7 cellular contexts compared by ENCODE assay signal in genomic region chr2:127080941-127081769, GRCh38. TPM values are rescaled to one million over a fixed set of nuclear protein-coding genes. Genes with fewer than 3 reads are reported as not detected.
A peak's percentile ranks its signal among the peaks of the same experiment; 100 is the strongest.
DNase-seq lines count a peak whose midpoint lies in the region; ATAC-seq and TF ChIP-seq lines count a peak whose summit lies in the region.

No MANE protein-coding gene starts in this region.

- H3K4me3 Mint-ChIP-seq in activated CD8-positive, alpha-beta T cell treated with anti-CD3 and anti-CD28 coated beads for 36 hours, result peak overlapping the region; percentile 86

- intact Hi-C loops in activated CD8-positive, alpha-beta T cell treated with anti-CD3 and anti-CD28 coated beads for 36 hours (cut with micrococcal nuclease), result no loop called here

- H3K4me3 ChIP-seq in fibroblast of villous mesenchyme (ENCODE audit: low read depth, low read length), result no peak overlapping the region

- H3K9me3 Mint-ChIP-seq in activated CD8-positive, alpha-beta T cell treated with anti-CD3 and anti-CD28 coated beads for 36 hours, result no peaks in the 10 kb centered on the region

- peaks cover 81% of the 10 kb centered on the region for H3K4me1 Mint-ChIP-seq in activated CD8-positive, alpha-beta T cell treated with anti-CD3 and anti-CD28 coated beads for 36 hours (ENCODE audit: low read depth)

- no peaks in the 10 kb centered on the region for H3K27me3 Mint-ChIP-seq in activated CD8-positive, alpha-beta T cell treated with anti-CD3 and anti-CD28 coated beads for 36 hours

- CTCF ChIA-PET in activated CD8-positive, alpha-beta T cell treated with anti-CD3 and anti-CD28 coated beads for 36 hours (lab: Charles Lee), result interaction anchor here (0.7 to 8.2 kb wide), 4 partner anchors 10 to 17 kb away, joined by 3 to 64 read pairs (median 3); no protein-coding TSS in a partner anchor

- POLR2A ChIA-PET in activated CD8-positive, alpha-beta T cell treated with anti-CD3 and anti-CD28 coated beads for 36 hours (lab: Charles Lee), result interaction anchor here (1.0 to 7.0 kb wide), 9 partner anchors 9 to 418 kb away, joined by 3 to 55 read pairs (median 5); partner anchors contain the start of gene BIN1

- TF ChIP-seq CTCF in activated CD8-positive, alpha-beta T cell treated with anti-CD3 and anti-CD28 coated beads for 36 hours (IDR thresholded peaks at IDR 0.05), result no peak
- TF ChIP-seq CTCF in fibroblast of villous mesenchyme (IDR thresholded peaks at IDR 0.05; ENCODE audit: insufficient read depth, low read depth, low read length), result no peak

- H3K27ac Mint-ChIP-seq in activated CD8-positive, alpha-beta T cell treated with anti-CD3 and anti-CD28 coated beads for 36 hours, result peak overlapping the region; percentile 92

- peak; percentile 87 for DNase-seq in activated CD8-positive, alpha-beta T cell treated with anti-CD3 and anti-CD28 coated beads for 36 hours
- peak; percentile 67 for DNase-seq in fibroblast of villous mesenchyme (ENCODE audit: low read depth)
- DNase-seq in stimulated activated CD8-positive, alpha-beta memory T cell treated with anti-CD3 and anti-CD28 coated beads, Interleukin-12 subunit alpha, Interleukin-12 subunit beta, amount 100 ng/mL, for 1 hour (ENCODE audit: low read depth), result peak; percentile 16
- DNase-seq in NCI-H187 treated with DMSO at 0.1 percent for 48 hours (lab: John Stamatoyannopoulos, UW), result no peak
- no peak for DNase-seq in NCI-H2029 (lab: John Stamatoyannopoulos, UW)

- ATAC-seq in GM19397 (IDR thresholded peaks at IDR 0.05; ENCODE audit: unreplicated experiment) (peak; percentile 44), HG03354 (IDR thresholded peaks at IDR 0.05; ENCODE audit: poor library complexity, severe bottlenecking, unreplicated experiment) (peak; percentile 42)
- peak; percentile 48 for ATAC-seq in activated CD8-positive, alpha-beta T cell treated with anti-CD3 and anti-CD28 coated beads for 36 hours

- H3K36me3 Mint-ChIP-seq in activated CD8-positive, alpha-beta T cell treated with anti-CD3 and anti-CD28 coated beads for 36 hours (ENCODE audit: low read depth), result peaks cover 13% of the 10 kb centered on the region

RNA-seq across cellular contexts. Expression of gene BIN1, which starts 25.8 kb away (rescaled TPM):
- total RNA-seq in activated CD8-positive, alpha-beta T cell treated with anti-CD3 and anti-CD28 coated beads for 36 hours, result 100 to 1,000 TPM in 1 of 2 experiments, 10 to 100 TPM in 1; 95.2 to 102 TPM
- total RNA-seq in fibroblast of villous mesenchyme, result 75.6 and 85.4 TPM in 2 replicates

Comparison
In these comparisons a context has a peak if more than half of its experiments do, and no peak if none do; other contexts are left out.
1. DNase-seq: peak in activated CD8-positive, alpha-beta T cell treated with anti-CD3 and anti-CD28 coated beads for 36 hours (single experiment), fibroblast of villous mesenchyme (single experiment) and stimulated activated CD8-positive, alpha-beta memory T cell treated with anti-CD3 and anti-CD28 coated beads, Interleukin-12 subunit alpha, Interleukin-12 subunit beta, amount 100 ng/mL, for 1 hour (single experiment); none in NCI-H187 treated with DMSO at 0.1 percent for 48 hours (single experiment) and NCI-H2029 (single experiment).
2. Peak in every context shown above with its lines, with median percentiles within 50 percentile points of each other: ATAC-seq.